ENCODE assay signal across 1 cellular context in the genomic region with DNA sequence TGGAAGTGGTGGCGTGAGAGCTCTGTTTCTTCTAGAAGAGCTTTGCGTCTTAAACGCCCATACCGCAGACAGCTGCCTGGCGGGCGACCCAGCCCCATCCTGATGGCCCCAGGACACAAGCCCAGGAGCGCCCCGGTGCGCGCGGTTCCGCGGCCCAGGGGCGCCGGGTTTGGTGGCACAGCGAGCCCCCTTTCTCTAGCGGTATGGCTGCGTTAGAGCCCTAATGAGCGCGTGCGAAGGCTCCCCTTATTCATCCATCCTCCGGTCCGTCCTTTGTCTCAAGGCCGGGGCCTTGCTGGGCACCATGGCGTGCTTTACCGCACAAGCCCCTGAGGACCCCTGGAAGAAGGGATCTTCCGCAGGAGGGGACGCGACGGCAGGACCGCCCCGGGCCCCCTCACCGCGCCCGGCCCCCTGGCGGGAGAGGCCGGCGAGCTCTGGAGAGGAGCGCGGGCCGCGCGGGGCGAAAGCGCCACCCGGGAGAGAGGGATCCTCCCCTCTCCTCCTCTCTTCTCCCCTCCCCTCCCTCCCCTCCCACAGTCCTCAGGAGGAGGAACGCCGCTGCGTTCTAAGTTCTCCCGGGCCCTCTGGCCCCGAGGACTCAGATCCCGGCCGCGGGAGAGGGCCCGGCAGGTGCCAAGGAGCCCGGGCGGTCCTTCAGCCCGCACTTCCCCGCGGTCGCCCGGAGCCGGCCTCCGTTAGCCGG.
TF ChIP-seq lines count a peak whose summit lies in the region.

No MANE protein-coding gene starts in this region.

TF ChIP-seq in H1, 55 proteins besides CTCF, POLR2A, EP300 and RAD21:
- TF ChIP-seq BRCA1 (IDR thresholded peaks at IDR 0.05; ENCODE audit: low read depth, low read length) (no peak), EGR1 (IDR thresholded peaks at IDR 0.05; ENCODE audit: borderline replicate concordance, low read depth, low read length) (no peak), PHF8 (conservative IDR thresholded peaks at IDR 0.05; ENCODE audit: low read depth, low read length) (peak; percentile 35; the same call in 1 of the 2 replicates), TAF1 (IDR thresholded peaks at IDR 0.05; ENCODE audit: low read depth, low read length) (no peak; the same call in 1 of the 2 replicates), SAP30 (IDR thresholded peaks at IDR 0.05; ENCODE audit: insufficient read depth, insufficient replicate concordance, low read length) (no peak), NANOG (IDR thresholded peaks at IDR 0.05; ENCODE audit: insufficient read depth, low read depth, low read length, poor library complexity, severe bottlenecking) (no peak), SIRT6 (IDR thresholded peaks at IDR 0.05; ENCODE audit: low read length) (no peak), KDM4A (IDR thresholded peaks at IDR 0.05; ENCODE audit: low read depth, low read length, severe bottlenecking) (peak; percentile 48), CEBPB (IDR thresholded peaks at IDR 0.05; ENCODE audit: low read depth, low read length) (no peak), TCF12 (IDR thresholded peaks at IDR 0.05; ENCODE audit: low read depth, low read length) (no peak), RXRA (IDR thresholded peaks at IDR 0.05; ENCODE audit: insufficient read depth, low read depth, low read length) (no peak), SIN3A (conservative IDR thresholded peaks at IDR 0.05 in 1 of 2, IDR thresholded peaks at IDR 0.05 in 1 of 2; ENCODE audit: low read depth in 1 of 2, low read length in 2 of 2) (no peak), HDAC6 (IDR thresholded peaks at IDR 0.05; ENCODE audit: low read depth, low read length) (no peak), YY1 (IDR thresholded peaks at IDR 0.05; ENCODE audit: low read depth, low read length) (no peak), EZH2 (IDR thresholded peaks at IDR 0.05; ENCODE audit: low read depth, low read length, severe bottlenecking) (peak; percentile 43), BACH1 (IDR thresholded peaks at IDR 0.05; ENCODE audit: low read length) (no peak), CREB1 (IDR thresholded peaks at IDR 0.05) (no peak), MAFK (IDR thresholded peaks at IDR 0.05; ENCODE audit: low read depth, low read length) (no peak), RNF2 (IDR thresholded peaks at IDR 0.05; ENCODE audit: borderline replicate concordance, low read depth, low read length, missing control alignments, poor library complexity, severe bottlenecking) (peak; percentile 11), POU5F1 (IDR thresholded peaks at IDR 0.05; ENCODE audit: low read depth, low read length) (no peak), NRF1 (IDR thresholded peaks at IDR 0.05; ENCODE audit: low read depth, low read length) (no peak), SRF (IDR thresholded peaks at IDR 0.05; ENCODE audit: low read depth, low read length) (no peak), JUND (IDR thresholded peaks at IDR 0.05; ENCODE audit: low read length) (no peak), GABPA (IDR thresholded peaks at IDR 0.05; ENCODE audit: borderline replicate concordance, insufficient read depth, low read length) (no peak), HDAC2 (IDR thresholded peaks at IDR 0.05; ENCODE audit: borderline replicate concordance in 1 of 2, low read depth in 2 of 2, low read length in 2 of 2) (no peak), ZNF274 (IDR thresholded peaks at IDR 0.05; ENCODE audit: borderline replicate concordance, extremely low read depth, low read length) (no peak), POLR2AphosphoS5 (IDR thresholded peaks at IDR 0.05; ENCODE audit: low read depth, low read length) (no peak), ASH2L (IDR thresholded peaks at IDR 0.05; ENCODE audit: low read length) (no peak), FOSL1 (IDR thresholded peaks at IDR 0.05; ENCODE audit: insufficient read depth, low read depth, low read length) (no peak)
- TF ChIP-seq, protein P1, sequence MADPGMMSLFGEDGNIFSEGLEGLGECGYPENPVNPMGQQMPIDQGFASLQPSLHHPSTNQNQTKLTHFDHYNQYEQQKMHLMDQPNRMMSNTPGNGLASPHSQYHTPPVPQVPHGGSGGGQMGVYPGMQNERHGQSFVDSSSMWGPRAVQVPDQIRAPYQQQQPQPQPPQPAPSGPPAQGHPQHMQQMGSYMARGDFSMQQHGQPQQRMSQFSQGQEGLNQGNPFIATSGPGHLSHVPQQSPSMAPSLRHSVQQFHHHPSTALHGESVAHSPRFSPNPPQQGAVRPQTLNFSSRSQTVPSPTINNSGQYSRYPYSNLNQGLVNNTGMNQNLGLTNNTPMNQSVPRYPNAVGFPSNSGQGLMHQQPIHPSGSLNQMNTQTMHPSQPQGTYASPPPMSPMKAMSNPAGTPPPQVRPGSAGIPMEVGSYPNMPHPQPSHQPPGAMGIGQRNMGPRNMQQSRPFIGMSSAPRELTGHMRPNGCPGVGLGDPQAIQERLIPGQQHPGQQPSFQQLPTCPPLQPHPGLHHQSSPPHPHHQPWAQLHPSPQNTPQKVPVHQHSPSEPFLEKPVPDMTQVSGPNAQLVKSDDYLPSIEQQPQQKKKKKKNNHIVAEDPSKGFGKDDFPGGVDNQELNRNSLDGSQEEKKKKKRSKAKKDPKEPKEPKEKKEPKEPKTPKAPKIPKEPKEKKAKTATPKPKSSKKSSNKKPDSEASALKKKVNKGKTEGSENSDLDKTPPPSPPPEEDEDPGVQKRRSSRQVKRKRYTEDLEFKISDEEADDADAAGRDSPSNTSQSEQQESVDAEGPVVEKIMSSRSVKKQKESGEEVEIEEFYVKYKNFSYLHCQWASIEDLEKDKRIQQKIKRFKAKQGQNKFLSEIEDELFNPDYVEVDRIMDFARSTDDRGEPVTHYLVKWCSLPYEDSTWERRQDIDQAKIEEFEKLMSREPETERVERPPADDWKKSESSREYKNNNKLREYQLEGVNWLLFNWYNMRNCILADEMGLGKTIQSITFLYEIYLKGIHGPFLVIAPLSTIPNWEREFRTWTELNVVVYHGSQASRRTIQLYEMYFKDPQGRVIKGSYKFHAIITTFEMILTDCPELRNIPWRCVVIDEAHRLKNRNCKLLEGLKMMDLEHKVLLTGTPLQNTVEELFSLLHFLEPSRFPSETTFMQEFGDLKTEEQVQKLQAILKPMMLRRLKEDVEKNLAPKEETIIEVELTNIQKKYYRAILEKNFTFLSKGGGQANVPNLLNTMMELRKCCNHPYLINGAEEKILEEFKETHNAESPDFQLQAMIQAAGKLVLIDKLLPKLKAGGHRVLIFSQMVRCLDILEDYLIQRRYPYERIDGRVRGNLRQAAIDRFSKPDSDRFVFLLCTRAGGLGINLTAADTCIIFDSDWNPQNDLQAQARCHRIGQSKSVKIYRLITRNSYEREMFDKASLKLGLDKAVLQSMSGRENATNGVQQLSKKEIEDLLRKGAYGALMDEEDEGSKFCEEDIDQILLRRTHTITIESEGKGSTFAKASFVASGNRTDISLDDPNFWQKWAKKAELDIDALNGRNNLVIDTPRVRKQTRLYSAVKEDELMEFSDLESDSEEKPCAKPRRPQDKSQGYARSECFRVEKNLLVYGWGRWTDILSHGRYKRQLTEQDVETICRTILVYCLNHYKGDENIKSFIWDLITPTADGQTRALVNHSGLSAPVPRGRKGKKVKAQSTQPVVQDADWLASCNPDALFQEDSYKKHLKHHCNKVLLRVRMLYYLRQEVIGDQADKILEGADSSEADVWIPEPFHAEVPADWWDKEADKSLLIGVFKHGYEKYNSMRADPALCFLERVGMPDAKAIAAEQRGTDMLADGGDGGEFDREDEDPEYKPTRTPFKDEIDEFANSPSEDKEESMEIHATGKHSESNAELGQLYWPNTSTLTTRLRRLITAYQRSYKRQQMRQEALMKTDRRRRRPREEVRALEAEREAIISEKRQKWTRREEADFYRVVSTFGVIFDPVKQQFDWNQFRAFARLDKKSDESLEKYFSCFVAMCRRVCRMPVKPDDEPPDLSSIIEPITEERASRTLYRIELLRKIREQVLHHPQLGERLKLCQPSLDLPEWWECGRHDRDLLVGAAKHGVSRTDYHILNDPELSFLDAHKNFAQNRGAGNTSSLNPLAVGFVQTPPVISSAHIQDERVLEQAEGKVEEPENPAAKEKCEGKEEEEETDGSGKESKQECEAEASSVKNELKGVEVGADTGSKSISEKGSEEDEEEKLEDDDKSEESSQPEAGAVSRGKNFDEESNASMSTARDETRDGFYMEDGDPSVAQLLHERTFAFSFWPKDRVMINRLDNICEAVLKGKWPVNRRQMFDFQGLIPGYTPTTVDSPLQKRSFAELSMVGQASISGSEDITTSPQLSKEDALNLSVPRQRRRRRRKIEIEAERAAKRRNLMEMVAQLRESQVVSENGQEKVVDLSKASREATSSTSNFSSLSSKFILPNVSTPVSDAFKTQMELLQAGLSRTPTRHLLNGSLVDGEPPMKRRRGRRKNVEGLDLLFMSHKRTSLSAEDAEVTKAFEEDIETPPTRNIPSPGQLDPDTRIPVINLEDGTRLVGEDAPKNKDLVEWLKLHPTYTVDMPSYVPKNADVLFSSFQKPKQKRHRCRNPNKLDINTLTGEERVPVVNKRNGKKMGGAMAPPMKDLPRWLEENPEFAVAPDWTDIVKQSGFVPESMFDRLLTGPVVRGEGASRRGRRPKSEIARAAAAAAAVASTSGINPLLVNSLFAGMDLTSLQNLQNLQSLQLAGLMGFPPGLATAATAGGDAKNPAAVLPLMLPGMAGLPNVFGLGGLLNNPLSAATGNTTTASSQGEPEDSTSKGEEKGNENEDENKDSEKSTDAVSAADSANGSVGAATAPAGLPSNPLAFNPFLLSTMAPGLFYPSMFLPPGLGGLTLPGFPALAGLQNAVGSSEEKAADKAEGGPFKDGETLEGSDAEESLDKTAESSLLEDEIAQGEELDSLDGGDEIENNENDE (IDR thresholded peaks at IDR 0.05; ENCODE audit: insufficient replicate concordance, low read length) = no peak
- TF ChIP-seq, protein P2, sequence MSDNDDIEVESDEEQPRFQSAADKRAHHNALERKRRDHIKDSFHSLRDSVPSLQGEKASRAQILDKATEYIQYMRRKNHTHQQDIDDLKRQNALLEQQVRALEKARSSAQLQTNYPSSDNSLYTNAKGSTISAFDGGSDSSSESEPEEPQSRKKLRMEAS (IDR thresholded peaks at IDR 0.05) = 0 out of 2 replicates have a peak, but pooled peaks have one; percentile 16
